ENCODE assay signal across 16 cellular contexts in the genomic region with DNA sequence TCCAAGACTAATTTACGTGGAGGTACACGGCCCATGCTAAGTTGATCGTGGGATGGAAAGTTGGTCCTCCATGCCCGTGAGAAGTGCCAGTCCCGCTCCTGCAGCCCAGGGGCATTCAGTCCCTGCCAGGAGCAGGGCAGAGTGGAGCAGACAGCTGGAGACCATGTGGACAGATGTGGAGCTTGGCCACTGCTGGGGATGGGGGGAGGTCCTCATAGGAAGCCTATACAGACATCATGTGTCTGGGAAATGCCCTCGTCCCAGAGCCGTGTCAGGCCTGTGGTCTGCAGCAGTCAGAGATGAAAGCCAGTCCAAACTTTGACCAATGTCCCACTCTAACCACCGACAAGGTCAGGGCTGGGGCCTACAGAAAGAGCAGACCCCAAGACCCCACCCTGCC.
"Had no signal": no experiment of that assay in that cellular context is flagged by ENCODE, and none has a peak within 500 bp of the region (broad histone marks: within the 10 kb centered on the region; RNA-seq: fewer than 3 reads in every experiment).

No MANE protein-coding gene starts in this region.

- H3K27ac ChIP-seq: body of pancreas, colonic mucosa, esophagus squamous epithelium, hepatocyte, pancreas, tibial nerve had no signal

- H3K27me3 ChIP-seq: body of pancreas, colonic mucosa, hepatocyte, pancreas had no signal

- H3K27ac Mint-ChIP-seq: activated naive CD8-positive, alpha-beta T cell; stimulated activated naive B cell treated with anti-CD40 and anti-IgM and Interleukin-4, amounts not matched to agents 10 μg/mL and 1 μg/mL and 100 μg/mL, for 72 hours had no signal

- H3K4me3 Mint-ChIP-seq: activated naive CD8-positive, alpha-beta T cell; neural crest cell; stimulated activated naive B cell treated with anti-CD40 and anti-IgM and Interleukin-4, amounts not matched to agents 10 μg/mL and 1 μg/mL and 100 μg/mL, for 72 hours had no signal

- H3K36me3 ChIP-seq: colonic mucosa, esophagus squamous epithelium, pancreas, tibial nerve had no signal

- H3K9me3 ChIP-seq: body of pancreas, colonic mucosa, pancreas had no signal

- H3K4me1 Mint-ChIP-seq: stimulated activated naive B cell treated with anti-CD40 and anti-IgM and Interleukin-4, amounts not matched to agents 10 μg/mL and 1 μg/mL and 100 μg/mL, for 72 hours had no signal

- ATAC-seq: body of pancreas; pancreas; stimulated activated naive B cell treated with anti-CD40 and anti-IgM and Interleukin-4, amounts not matched to agents 10 μg/mL and 1 μg/mL and 100 μg/mL, for 72 hours had no signal

- H3K4me1 ChIP-seq: body of pancreas, colonic mucosa, esophagus squamous epithelium, pancreas, tibial nerve had no signal

- H3K4me3 ChIP-seq: body of pancreas, colonic mucosa, esophagus squamous epithelium, hepatocyte, pancreas, tibial nerve had no signal

- DNase-seq: activated CD4-positive, alpha-beta T cell treated with anti-CD3 and anti-CD28 coated beads, Interleukin-2, amount 50 U/mL, for 1 hour; activated T-cell treated with anti-CD3 and anti-CD28 coated beads, Interleukin-2, amount 50 U/mL, for 1 hour; amniotic stem cell; central memory CD4-positive, alpha-beta T cell; colonic mucosa; esophagus squamous epithelium; SIG-M5; stimulated activated CD4-positive, alpha-beta T cell treated with anti-CD3 and anti-CD28 coated beads, Interleukin-4, amount 100 ng/mL, for 1 hour; stimulated activated naive B cell treated with anti-CD40 and anti-IgM and Interleukin-4, amounts not matched to agents 10 μg/mL and 1 μg/mL and 100 μg/mL, for 72 hours; T-helper 2 cell had no signal

- H3K27me3 Mint-ChIP-seq: stimulated activated naive B cell treated with anti-CD40 and anti-IgM and Interleukin-4, amounts not matched to agents 10 μg/mL and 1 μg/mL and 100 μg/mL, for 72 hours had no signal
